1 cellular context compared by ENCODE assay signal in genomic region chr3:47163023-47163989, GRCh38.
TF ChIP-seq lines count a peak whose summit lies in the region.

No MANE protein-coding gene starts in this region.

TF ChIP-seq in HepG2, 621 proteins besides CTCF, POLR2A, EP300 and RAD21 (continued from another document and continues in another):
- TF ChIP-seq, protein P1, sequence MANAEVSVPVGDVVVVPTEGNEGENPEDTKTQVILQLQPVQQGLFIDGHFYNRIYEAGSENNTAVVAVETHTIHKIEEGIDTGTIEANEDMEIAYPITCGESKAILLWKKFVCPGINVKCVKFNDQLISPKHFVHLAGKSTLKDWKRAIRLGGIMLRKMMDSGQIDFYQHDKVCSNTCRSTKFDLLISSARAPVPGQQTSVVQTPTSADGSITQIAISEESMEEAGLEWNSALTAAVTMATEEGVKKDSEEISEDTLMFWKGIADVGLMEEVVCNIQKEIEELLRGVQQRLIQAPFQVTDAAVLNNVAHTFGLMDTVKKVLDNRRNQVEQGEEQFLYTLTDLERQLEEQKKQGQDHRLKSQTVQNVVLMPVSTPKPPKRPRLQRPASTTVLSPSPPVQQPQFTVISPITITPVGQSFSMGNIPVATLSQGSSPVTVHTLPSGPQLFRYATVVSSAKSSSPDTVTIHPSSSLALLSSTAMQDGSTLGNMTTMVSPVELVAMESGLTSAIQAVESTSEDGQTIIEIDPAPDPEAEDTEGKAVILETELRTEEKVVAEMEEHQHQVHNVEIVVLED (CRISPR knock-in tag; IDR thresholded peaks at IDR 0.05; ENCODE audit: borderline replicate concordance): no peak
- TF ChIP-seq BRD4 (CRISPR knock-in tag; IDR thresholded peaks at IDR 0.05) (peak; percentile 26; the same call in 1 of the 2 replicates), ONECUT2 (CRISPR knock-in tag; IDR thresholded peaks at IDR 0.05) (no peak), ZBTB1 (CRISPR knock-in tag; IDR thresholded peaks at IDR 0.05; ENCODE audit: borderline replicate concordance) (no peak), SIN3B (IDR thresholded peaks at IDR 0.05; ENCODE audit: low read length) (no peak), PCBP2 (optimal IDR thresholded peaks at IDR 0.05; ENCODE audit: low read depth, low read length, poor library complexity, severe bottlenecking) (no peak), ZNF546 (CRISPR knock-in tag; conservative IDR thresholded peaks at IDR 0.05) (no peak), STAG1 (CRISPR knock-in tag; IDR thresholded peaks at IDR 0.05) (no peak), DMAP1 (CRISPR knock-in tag; IDR thresholded peaks at IDR 0.05) (peak; percentile 60), SMARCE1 (IDR thresholded peaks at IDR 0.05; ENCODE audit: borderline replicate concordance) (no peak), ZNF512B (CRISPR knock-in tag; IDR thresholded peaks at IDR 0.05; ENCODE audit: borderline replicate concordance) (no peak), HNRNPH1 (optimal IDR thresholded peaks at IDR 0.05; ENCODE audit: low read depth, low read length) (no peak), BRCA1 (CRISPR knock-in tag; IDR thresholded peaks at IDR 0.05) (no peak), ZNF878 (CRISPR knock-in tag; IDR thresholded peaks at IDR 0.05) (no peak), THAP7 (CRISPR knock-in tag; IDR thresholded peaks at IDR 0.05) (no peak), ZBTB21 (CRISPR knock-in tag; IDR thresholded peaks at IDR 0.05) (no peak), ZNF354B (CRISPR knock-in tag; IDR thresholded peaks at IDR 0.05) (no peak), NR2C2 (CRISPR knock-in tag; IDR thresholded peaks at IDR 0.05; ENCODE audit: borderline replicate concordance) (no peak), ZNF383 (CRISPR knock-in tag; IDR thresholded peaks at IDR 0.05; ENCODE audit: borderline replicate concordance) (0 out of 2 replicates have a peak, but pooled peaks have one; percentile 42), NFAT5 (CRISPR knock-in tag; IDR thresholded peaks at IDR 0.05) (peak; percentile 78; the same call in 1 of the 2 replicates), ZSCAN20 (CRISPR knock-in tag; IDR thresholded peaks at IDR 0.05; ENCODE audit: borderline replicate concordance) (no peak), CREBL2 (CRISPR knock-in tag; IDR thresholded peaks at IDR 0.05; ENCODE audit: borderline replicate concordance) (peak; percentile 80; the same call in 1 of the 2 replicates), NFE2 (CRISPR knock-in tag; IDR thresholded peaks at IDR 0.05) (no peak), ZNF788 (CRISPR knock-in tag; IDR thresholded peaks at IDR 0.05; ENCODE audit: borderline replicate concordance) (peak; percentile 38; the same call in 1 of the 2 replicates), ZNF850 (CRISPR knock-in tag; conservative IDR thresholded peaks at IDR 0.05) (0 out of 2 replicates have a peak, but pooled peaks have one; percentile 12), ZNF780A (CRISPR knock-in tag; IDR thresholded peaks at IDR 0.05) (no peak), ZSCAN22 (CRISPR knock-in tag; IDR thresholded peaks at IDR 0.05) (peak; percentile 85), ZNF501 (CRISPR knock-in tag; IDR thresholded peaks at IDR 0.05) (peak; percentile 48; the same call in 1 of the 2 replicates), PHF5A (CRISPR knock-in tag; IDR thresholded peaks at IDR 0.05; ENCODE audit: low read depth, unreplicated experiment) (no peak), NCOA2 (CRISPR knock-in tag; IDR thresholded peaks at IDR 0.05) (no peak), TGIF2 (CRISPR knock-in tag; IDR thresholded peaks at IDR 0.05) (no peak; the same call in 1 of the 2 replicates), BCL3 (CRISPR knock-in tag; IDR thresholded peaks at IDR 0.05) (no peak), RFX5 (IDR thresholded peaks at IDR 0.05; ENCODE audit: low read depth, low read length) (no peak), PAWR (CRISPR knock-in tag; IDR thresholded peaks at IDR 0.05; ENCODE audit: borderline replicate concordance) (no peak), KLF6 (CRISPR knock-in tag; IDR thresholded peaks at IDR 0.05) (peak; percentile 84; the same call in 1 of the 2 replicates), HNRNPLL (IDR thresholded peaks at IDR 0.05; ENCODE audit: low read depth, low read length, poor library complexity, severe bottlenecking) (peak; percentile 50)
- TF ChIP-seq, protein P2, sequence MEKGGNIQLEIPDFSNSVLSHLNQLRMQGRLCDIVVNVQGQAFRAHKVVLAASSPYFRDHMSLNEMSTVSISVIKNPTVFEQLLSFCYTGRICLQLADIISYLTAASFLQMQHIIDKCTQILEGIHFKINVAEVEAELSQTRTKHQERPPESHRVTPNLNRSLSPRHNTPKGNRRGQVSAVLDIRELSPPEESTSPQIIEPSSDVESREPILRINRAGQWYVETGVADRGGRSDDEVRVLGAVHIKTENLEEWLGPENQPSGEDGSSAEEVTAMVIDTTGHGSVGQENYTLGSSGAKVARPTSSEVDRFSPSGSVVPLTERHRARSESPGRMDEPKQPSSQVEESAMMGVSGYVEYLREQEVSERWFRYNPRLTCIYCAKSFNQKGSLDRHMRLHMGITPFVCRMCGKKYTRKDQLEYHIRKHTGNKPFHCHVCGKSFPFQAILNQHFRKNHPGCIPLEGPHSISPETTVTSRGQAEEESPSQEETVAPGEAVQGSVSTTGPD (CRISPR knock-in tag; IDR thresholded peaks at IDR 0.05): no peak
- TF ChIP-seq, protein P3, sequence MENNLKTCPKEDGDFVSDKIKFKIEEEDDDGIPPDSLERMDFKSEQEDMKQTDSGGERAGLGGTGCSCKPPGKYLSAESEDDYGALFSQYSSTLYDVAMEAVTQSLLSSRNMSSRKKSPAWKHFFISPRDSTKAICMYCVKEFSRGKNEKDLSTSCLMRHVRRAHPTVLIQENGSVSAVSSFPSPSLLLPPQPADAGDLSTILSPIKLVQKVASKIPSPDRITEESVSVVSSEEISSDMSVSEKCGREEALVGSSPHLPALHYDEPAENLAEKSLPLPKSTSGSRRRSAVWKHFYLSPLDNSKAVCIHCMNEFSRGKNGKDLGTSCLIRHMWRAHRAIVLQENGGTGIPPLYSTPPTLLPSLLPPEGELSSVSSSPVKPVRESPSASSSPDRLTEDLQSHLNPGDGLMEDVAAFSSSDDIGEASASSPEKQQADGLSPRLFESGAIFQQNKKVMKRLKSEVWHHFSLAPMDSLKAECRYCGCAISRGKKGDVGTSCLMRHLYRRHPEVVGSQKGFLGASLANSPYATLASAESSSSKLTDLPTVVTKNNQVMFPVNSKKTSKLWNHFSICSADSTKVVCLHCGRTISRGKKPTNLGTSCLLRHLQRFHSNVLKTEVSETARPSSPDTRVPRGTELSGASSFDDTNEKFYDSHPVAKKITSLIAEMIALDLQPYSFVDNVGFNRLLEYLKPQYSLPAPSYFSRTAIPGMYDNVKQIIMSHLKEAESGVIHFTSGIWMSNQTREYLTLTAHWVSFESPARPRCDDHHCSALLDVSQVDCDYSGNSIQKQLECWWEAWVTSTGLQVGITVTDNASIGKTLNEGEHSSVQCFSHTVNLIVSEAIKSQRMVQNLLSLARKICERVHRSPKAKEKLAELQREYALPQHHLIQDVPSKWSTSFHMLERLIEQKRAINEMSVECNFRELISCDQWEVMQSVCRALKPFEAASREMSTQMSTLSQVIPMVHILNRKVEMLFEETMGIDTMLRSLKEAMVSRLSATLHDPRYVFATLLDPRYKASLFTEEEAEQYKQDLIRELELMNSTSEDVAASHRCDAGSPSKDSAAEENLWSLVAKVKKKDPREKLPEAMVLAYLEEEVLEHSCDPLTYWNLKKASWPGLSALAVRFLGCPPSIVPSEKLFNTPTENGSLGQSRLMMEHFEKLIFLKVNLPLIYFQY (CRISPR knock-in tag; IDR thresholded peaks at IDR 0.05; ENCODE audit: borderline replicate concordance): no peak
